In genomic region chr5:172561151-172561550, GRCh38 we compare ENCODE assay signal across 26 cellular contexts.
A peak's percentile ranks its signal among the peaks of the same experiment; 100 is the strongest.
DNase-seq lines count a peak whose midpoint lies in the region; ATAC-seq, FAIRE-seq and TF ChIP-seq lines count a peak whose summit lies in the region.
"Had no signal": no experiment of that assay in that cellular context is flagged by ENCODE, and none has a peak within 500 bp of the region (broad histone marks: within the 10 kb centered on the region; RNA-seq: fewer than 3 reads in every experiment).

No MANE protein-coding gene starts in this region.

- H3K4me2 ChIP-seq in mammary epithelial cell (ENCODE audit: insufficient read depth, low read depth, low read length), result peak overlapping the region; percentile 21

- H3K36me3 ChIP-seq in mammary epithelial cell (ENCODE audit: insufficient read depth, low read length), result no peaks in the 10 kb centered on the region

- CTCF ChIA-PET in mammary epithelial cell (lab: Charles Lee; ENCODE audit: low non-redundant PET), result interaction anchor here (0.6 kb wide), 1 partner anchor 736 kb away, joined by 3 read pairs; no protein-coding TSS in a partner anchor

- H2AFZ ChIP-seq in mammary epithelial cell (ENCODE audit: low read depth, low read length), result no peak overlapping the region

- intact Hi-C loops in mammary epithelial cell (cut with micrococcal nuclease), result loop anchor here (1.0 kb wide), 2 partner anchors 76 to 136 kb away; no protein-coding TSS in a partner anchor

- BruUV-seq in mammary epithelial cell (replicated peaks; lab: Mats Ljungman, UMichigan), result no TSS peak

- no peak overlapping the region for H3K27ac Mint-ChIP-seq in activated naive CD8-positive, alpha-beta T cell treated with anti-CD3 and anti-CD28 coated beads, Interleukin-2, amount 50 U/mL, for 24 hours
- H3K27ac Mint-ChIP-seq: activated CD8-positive, alpha-beta T cell treated with anti-CD3 and anti-CD28 coated beads, Interleukin-2, amount 10 ng/mL, durations not matched to agents 7 days and 5 days; CD8-positive, alpha-beta T cell; naive B cell had no signal

- TF ChIP-seq CTCF in mammary epithelial cell (conservative IDR thresholded peaks at IDR 0.05 in 1 of 2, IDR thresholded peaks at IDR 0.05 in 1 of 2; ENCODE audit: extremely low read depth in 1 of 2, insufficient read depth in 1 of 2, low read depth in 1 of 2, low read length in 2 of 2) (no peak), fibroblast of the aortic adventitia (IDR thresholded peaks at IDR 0.05; ENCODE audit: insufficient read depth, low read length) (no peak)

- 3% methylated on average over 3 of the region's 3 CpGs for WGBS in mammary epithelial cell (ENCODE audit: low coverage, missing lambda C conversion rate)

- no peak overlapping the region for H3K9ac ChIP-seq in mammary epithelial cell (ENCODE audit: insufficient read depth, low read length)

- peaks cover 2% of the 10 kb centered on the region for H3K27me3 ChIP-seq in mammary epithelial cell (ENCODE audit: insufficient read depth, low read length)

- in situ Hi-C loops in mammary epithelial cell (cut with MboI; ENCODE audit: low sequenced_read_pairs in 2 of 2), result no loop called here

- H3K4me3 ChIP-seq in mammary epithelial cell (replicated peaks in 1 of 3; ENCODE audit: insufficient read depth in 1 of 3, low read depth in 2 of 3, low read length in 3 of 3) (no peak overlapping the region), fibroblast of the aortic adventitia (ENCODE audit: low read depth, low read length) (no peak overlapping the region)

- peak overlapping the region; percentile 49 for H3K27ac ChIP-seq in mammary epithelial cell (ENCODE audit: insufficient read depth, low read depth, low read length)

- dilution Hi-C loops in mammary epithelial cell (cut with HindIII; ENCODE audit: low sequenced_read_pairs), result loop anchor here (5.0 kb wide), 1 partner anchor 79 kb away; no protein-coding TSS in a partner anchor

- H3K4me1 Mint-ChIP-seq in activated naive CD8-positive, alpha-beta T cell treated with anti-CD3 and anti-CD28 coated beads, Interleukin-2, amount 50 U/mL, for 24 hours, result no peaks in the 10 kb centered on the region
- H3K4me1 Mint-ChIP-seq: naive B cell had no signal

- FAIRE-seq in urothelium cell line (lab: Jason Lieb, UNC), result no peak

- H3K9me3 ChIP-seq in mammary epithelial cell (replicated peaks; ENCODE audit: insufficient read depth, low read length), result no peaks in the 10 kb centered on the region

- DNase-seq in HPDE6-E6E7 (ENCODE audit: extremely low spot score) (peak; percentile 93), mammary epithelial cell (peak; percentile 93), fibroblast of the aortic adventitia (ENCODE audit: low read depth) (peak; percentile 16), urothelium cell line (ENCODE audit: low spot score) (peak; percentile 24), T1000 (lab: John Stamatoyannopoulos, UW) (no peak)
- no peak for DNase-seq in activated naive CD8-positive, alpha-beta T cell treated with anti-CD3 and anti-CD28 coated beads, Interleukin-2, amount 50 U/mL, for 24 hours
- DNase-seq: activated CD8-positive, alpha-beta T cell treated with anti-CD3 and anti-CD28 coated beads, Interleukin-2, amount 10 ng/mL, durations not matched to agents 7 days and 5 days; activated gamma-delta T cell; AML-193; CD8-positive, alpha-beta T cell; central memory CD4-positive, alpha-beta T cell; DMS153; erythroblast; Kasumi-1; left colon; naive B cell; NCI-H1092; NCI-H1930; NCI-H226; NCI-H748 treated with DMSO at 0.1 percent for 48 hours; right cardiac atrium; SHP77; stimulated activated CD4-positive, alpha-beta T cell treated with anti-CD3 and anti-CD28 coated beads, Interleukin-15, amount 100 ng/mL, for 24 hours; SW 1271 had no signal

- no peaks in the 10 kb centered on the region for H3K79me2 ChIP-seq in mammary epithelial cell (ENCODE audit: insufficient read depth, low read length)

- no peaks in the 10 kb centered on the region for H4K20me1 ChIP-seq in mammary epithelial cell (ENCODE audit: insufficient read depth, low read length)

- H3K4me3 Mint-ChIP-seq in activated naive CD8-positive, alpha-beta T cell treated with anti-CD3 and anti-CD28 coated beads, Interleukin-2, amount 50 U/mL, for 24 hours, result no peak overlapping the region
- H3K4me3 Mint-ChIP-seq: activated CD8-positive, alpha-beta T cell treated with anti-CD3 and anti-CD28 coated beads, Interleukin-2, amount 10 ng/mL, durations not matched to agents 7 days and 5 days; CD8-positive, alpha-beta T cell; naive B cell had no signal

- ATAC-seq in activated naive CD8-positive, alpha-beta T cell treated with anti-CD3 and anti-CD28 coated beads, Interleukin-2, amount 50 U/mL, for 24 hours, result no peak
- no peak for ATAC-seq in GM21360 (IDR thresholded peaks at IDR 0.05; ENCODE audit: unreplicated experiment)
- ATAC-seq: activated CD4-positive, CD25-positive, alpha-beta regulatory T cell treated with anti-CD3 and anti-CD28 coated beads, Interleukin-2, amount 50 U/mL, for 24 hours; activated CD8-positive, alpha-beta T cell treated with anti-CD3 and anti-CD28 coated beads, Interleukin-2, amount 10 ng/mL, durations not matched to agents 7 days and 5 days; CD8-positive, alpha-beta T cell; left colon; right cardiac atrium had no signal

- peaks cover 3% of the 10 kb centered on the region for H3K27me3 Mint-ChIP-seq in activated naive CD8-positive, alpha-beta T cell treated with anti-CD3 and anti-CD28 coated beads, Interleukin-2, amount 50 U/mL, for 24 hours

- no peaks in the 10 kb centered on the region for H3K9me3 Mint-ChIP-seq in activated naive CD8-positive, alpha-beta T cell treated with anti-CD3 and anti-CD28 coated beads, Interleukin-2, amount 50 U/mL, for 24 hours
- H3K9me3 Mint-ChIP-seq: CD8-positive, alpha-beta T cell had no signal

- H3K4me1 ChIP-seq in mammary epithelial cell (ENCODE audit: insufficient read depth, low read length), result peaks cover 25% of the 10 kb centered on the region

- no peaks in the 10 kb centered on the region for H3K36me3 Mint-ChIP-seq in activated naive CD8-positive, alpha-beta T cell treated with anti-CD3 and anti-CD28 coated beads, Interleukin-2, amount 50 U/mL, for 24 hours (ENCODE audit: low read depth)
- H3K36me3 Mint-ChIP-seq: CD8-positive, alpha-beta T cell; naive B cell had no signal

Comparison
In these comparisons a context has a peak if more than half of its experiments do, and no peak if none do; other contexts are left out.
1. DNase-seq: peak in HPDE6-E6E7 (single experiment), mammary epithelial cell (single experiment), fibroblast of the aortic adventitia (single experiment) and urothelium cell line (single experiment); none in activated naive CD8-positive, alpha-beta T cell treated with anti-CD3 and anti-CD28 coated beads, Interleukin-2, amount 50 U/mL, for 24 hours (single experiment) and T1000 (single experiment).